Comparison of ENCODE assay signal across 16 cellular contexts in the genomic region with DNA sequence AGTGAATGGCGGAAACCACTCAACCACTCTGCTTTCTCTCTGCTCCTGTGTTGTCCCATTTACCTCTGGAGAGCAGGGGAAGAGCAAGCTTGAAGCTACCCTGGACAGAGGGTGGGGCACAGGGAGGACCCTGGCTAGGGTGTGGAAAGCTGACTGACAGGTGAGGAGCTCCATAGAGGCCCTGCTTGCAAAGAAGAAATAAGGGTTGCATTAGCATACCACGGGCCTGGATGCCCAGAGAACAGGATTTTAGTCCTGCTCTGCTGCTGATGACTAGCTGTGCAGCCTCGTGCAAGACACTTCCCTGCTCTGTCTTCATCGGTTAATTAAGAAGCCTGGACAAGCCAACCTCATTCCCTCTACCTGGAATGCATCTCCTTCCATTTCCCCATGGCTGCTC.
"Had no signal": no experiment of that assay in that cellular context is flagged by ENCODE, and none has a peak within 500 bp of the region (broad histone marks: within the 10 kb centered on the region; RNA-seq: fewer than 3 reads in every experiment).

No MANE protein-coding gene starts in this region.

- H3K9me3 ChIP-seq: right lobe of liver had no signal

- DNase-seq: dermis blood vessel endothelial cell; effector CD4-positive, alpha-beta T cell; foreskin melanocyte; mesendoderm; naive B cell; occipital lobe; psoas muscle; retina; right lobe of liver; stimulated activated CD4-positive, alpha-beta T cell treated with anti-CD3 and anti-CD28 coated beads, Interleukin-4, amount 100 ng/mL, for 1 hour; tibial artery had no signal

- H3K9me3 Mint-ChIP-seq: nephron; stimulated activated naive CD8-positive, alpha-beta T cell treated with anti-CD3 and anti-CD28 coated beads, Interleukin-15, Interleukin-2, amounts not matched to agents 100 ng/mL and 50 ng/mL, for 24 hours had no signal

- H3K79me2 ChIP-seq: hepatocyte, parathyroid adenoma had no signal

- H3K4me1 ChIP-seq: parathyroid adenoma, psoas muscle, tibial artery had no signal

- H3K27me3 ChIP-seq: right lobe of liver had no signal

- H3K4me2 ChIP-seq: hepatocyte had no signal

- H3K36me3 Mint-ChIP-seq: naive B cell; stimulated activated memory B cell treated with anti-CD40 and anti-IgM and Interleukin-4, amounts not matched to agents 10 μg/mL and 1 μg/mL and 100 μg/mL, for 72 hours had no signal

- H3K4me3 Mint-ChIP-seq: naive B cell; nephron; stimulated activated memory B cell treated with anti-CD40 and anti-IgM and Interleukin-4, amounts not matched to agents 10 μg/mL and 1 μg/mL and 100 μg/mL, for 72 hours; stimulated activated naive CD8-positive, alpha-beta T cell treated with anti-CD3 and anti-CD28 coated beads, Interleukin-15, Interleukin-2, amounts not matched to agents 100 ng/mL and 50 ng/mL, for 24 hours had no signal

- H3K9ac ChIP-seq: parathyroid adenoma had no signal

- H3K4me3 ChIP-seq: hepatocyte, psoas muscle, right lobe of liver, tibial artery had no signal

- H3K36me3 ChIP-seq: right lobe of liver, tibial artery had no signal

- H3K27ac ChIP-seq: hepatocyte, parathyroid adenoma, psoas muscle, right lobe of liver, tibial artery had no signal

- H3K4me1 Mint-ChIP-seq: naive B cell; nephron; stimulated activated memory B cell treated with anti-CD40 and anti-IgM and Interleukin-4, amounts not matched to agents 10 μg/mL and 1 μg/mL and 100 μg/mL, for 72 hours had no signal

- H3K27me3 Mint-ChIP-seq: stimulated activated memory B cell treated with anti-CD40 and anti-IgM and Interleukin-4, amounts not matched to agents 10 μg/mL and 1 μg/mL and 100 μg/mL, for 72 hours; stimulated activated naive CD8-positive, alpha-beta T cell treated with anti-CD3 and anti-CD28 coated beads, Interleukin-15, Interleukin-2, amounts not matched to agents 100 ng/mL and 50 ng/mL, for 24 hours had no signal

- H3K27ac Mint-ChIP-seq: naive B cell; nephron; stimulated activated memory B cell treated with anti-CD40 and anti-IgM and Interleukin-4, amounts not matched to agents 10 μg/mL and 1 μg/mL and 100 μg/mL, for 72 hours; stimulated activated naive CD8-positive, alpha-beta T cell treated with anti-CD3 and anti-CD28 coated beads, Interleukin-15, Interleukin-2, amounts not matched to agents 100 ng/mL and 50 ng/mL, for 24 hours had no signal

- H2AFZ ChIP-seq: hepatocyte, parathyroid adenoma had no signal
